28 cellular contexts compared by ENCODE assay signal in genomic region chr5:126410623-126411022, GRCh38.
"Had no signal": no experiment of that assay in that cellular context is flagged by ENCODE, and none has a peak within 500 bp of the region (broad histone marks: within the 10 kb centered on the region; RNA-seq: fewer than 3 reads in every experiment).

No MANE protein-coding gene starts in this region.

- H3K4me3 ChIP-seq: dorsolateral prefrontal cortex, gastroesophageal sphincter, heart left ventricle, hepatocyte, mucosa of descending colon, neural progenitor cell, prostate gland, right atrium auricular region, testis, tibial artery had no signal

- H3K4me1 Mint-ChIP-seq: naive B cell, neural progenitor cell had no signal

- H3K79me2 ChIP-seq: parathyroid adenoma had no signal

- H3K9ac ChIP-seq: neural progenitor cell, parathyroid adenoma had no signal

- H3K4me2 ChIP-seq: hepatocyte, neural progenitor cell had no signal

- H3K27ac Mint-ChIP-seq: mesothelial cell of epicardium; naive B cell; nephron; neural progenitor cell; stimulated activated memory B cell treated with anti-CD40 and anti-IgM and Interleukin-4, amounts not matched to agents 10 μg/mL and 1 μg/mL and 100 μg/mL, for 72 hours; type B pancreatic cell had no signal

- H3K36me3 Mint-ChIP-seq: naive B cell, neural progenitor cell had no signal

- H3K4me3 Mint-ChIP-seq: mesothelial cell of epicardium; naive B cell; nephron; neural progenitor cell; stimulated activated memory B cell treated with anti-CD40 and anti-IgM and Interleukin-4, amounts not matched to agents 10 μg/mL and 1 μg/mL and 100 μg/mL, for 72 hours; type B pancreatic cell had no signal

- H3K9me3 Mint-ChIP-seq: type B pancreatic cell had no signal

- DNase-seq: dorsolateral prefrontal cortex; effector CD4-positive, alpha-beta T cell; foreskin keratinocyte; heart left ventricle; kidney; mesenchymal stem cell; mucosa of descending colon; naive B cell; stimulated activated CD4-positive, alpha-beta T cell treated with anti-CD3 and anti-CD28 coated beads, Interleukin-2, amount 100 ng/mL, for 24 hours; stimulated activated CD4-positive, alpha-beta T cell treated with anti-CD3 and anti-CD28 coated beads, Interleukin-4, amount 100 ng/mL, for 4 hours; stimulated activated naive CD8-positive, alpha-beta T cell treated with anti-CD3 and anti-CD28 coated beads, Interleukin-15, Interleukin-2, amounts not matched to agents 100 U/mL and 50 U/mL, for 24 hours; substantia nigra; testis; tibial artery had no signal

- FAIRE-seq: colon, kidney, urothelium cell line had no signal

- H3K27me3 ChIP-seq: dorsolateral prefrontal cortex, foreskin keratinocyte, gastroesophageal sphincter, heart left ventricle, hepatocyte, neural progenitor cell, right atrium auricular region, testis, tibial artery had no signal

- H3K4me1 ChIP-seq: foreskin keratinocyte, neural progenitor cell, parathyroid adenoma had no signal

- H3K27ac ChIP-seq: foreskin keratinocyte, gastroesophageal sphincter, heart left ventricle, hepatocyte, neural progenitor cell, parathyroid adenoma, prostate gland, right atrium auricular region, testis, tibial artery had no signal

- H2AFZ ChIP-seq: hepatocyte, neural progenitor cell, parathyroid adenoma had no signal

- ATAC-seq: foreskin keratinocyte; gastroesophageal sphincter; heart left ventricle; left lobe of liver; mucosa of descending colon; sciatic nerve; stimulated activated memory B cell treated with anti-CD40 and anti-IgM and Interleukin-4, amounts not matched to agents 10 μg/mL and 1 μg/mL and 100 μg/mL, for 72 hours; stimulated activated naive CD8-positive, alpha-beta T cell treated with anti-CD3 and anti-CD28 coated beads, Interleukin-15, Interleukin-2, amounts not matched to agents 100 U/mL and 50 U/mL, for 24 hours had no signal

- H3K36me3 ChIP-seq: gastroesophageal sphincter, heart left ventricle, neural progenitor cell, prostate gland, right atrium auricular region, tibial artery had no signal

- H3K27me3 Mint-ChIP-seq: type B pancreatic cell had no signal

- H3K9me3 ChIP-seq: gastroesophageal sphincter, mucosa of descending colon, prostate gland, testis, tibial artery had no signal
